Comparison of ENCODE assay signal across 12 cellular contexts in the genomic region with DNA sequence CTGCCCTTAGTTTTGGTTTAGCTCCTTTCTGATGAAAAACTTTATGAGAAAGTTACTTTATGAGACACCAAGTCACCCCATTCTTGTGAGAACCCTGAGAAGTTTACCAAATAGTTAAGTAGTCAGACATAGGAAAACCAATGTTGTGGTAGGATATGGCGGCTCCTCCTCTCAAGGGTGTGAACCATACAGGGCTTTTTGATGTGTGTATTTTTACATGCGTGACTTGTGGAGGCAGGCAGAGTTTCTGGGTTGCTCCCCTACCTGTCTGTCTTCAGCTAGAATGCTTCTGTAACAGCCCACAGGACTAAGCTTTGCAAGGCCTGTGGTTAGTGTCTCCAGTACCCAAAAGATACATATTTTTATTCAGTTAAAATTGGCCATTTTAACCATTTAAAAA. TPM values are rescaled to one million over a fixed set of nuclear protein-coding genes. Genes with fewer than 3 reads are reported as not detected.
A peak's percentile ranks its signal among the peaks of the same experiment; 100 is the strongest.
DNase-seq lines count a peak whose midpoint lies in the region; ATAC-seq and TF ChIP-seq lines count a peak whose summit lies in the region.
"Had no signal": no experiment of that assay in that cellular context is flagged by ENCODE, and none has a peak within 500 bp of the region (broad histone marks: within the 10 kb centered on the region; RNA-seq: fewer than 3 reads in every experiment).

No MANE protein-coding gene starts in this region.

- H3K36me3 ChIP-seq in vagina (no peaks in the 10 kb centered on the region), H7 (replicated peaks; ENCODE audit: control insufficient read depth, insufficient read depth, low read length) (no peaks in the 10 kb centered on the region)

- CTCF ChIA-PET in T-cell (lab: Charles Lee) = interaction anchor here (0.6 to 1.8 kb wide), 13 partner anchors 13 to 430 kb away, joined by 3 to 16 read pairs (median 5); partner anchors contain the start of genes GPR18 (in 1 of the 2) and UBAC2 (in 1 of the 2)

- H3K4me1 ChIP-seq in vagina = peaks cover 53% of the 10 kb centered on the region

- H3K27me3 Mint-ChIP-seq in T-cell = no peaks in the 10 kb centered on the region

- TF ChIP-seq CTCF in vagina (IDR thresholded peaks at IDR 0.05) = no peak

- TF ChIP-seq POLR2A in vagina (IDR thresholded peaks at IDR 0.05) = no peak

- H3K9me3 Mint-ChIP-seq in T-cell = peaks cover 0 to 7% (median 5%) of the 10 kb centered on the region in 3 donors

- H3K27ac Mint-ChIP-seq in T-cell = peak overlapping the region; percentile 96 to 99

- peak overlapping the region; percentile 68 to 93 (median 80) for H3K4me3 Mint-ChIP-seq in T-cell

- peak; percentile 80 to 86 (median 85) for ATAC-seq in T-cell (replicated peaks in 1 of 4)
- peak; percentile 50 for ATAC-seq in stimulated activated naive CD8-positive, alpha-beta T cell treated with anti-CD3 and anti-CD28 coated beads, Interleukin-15, Interleukin-2, amounts not matched to agents 100 U/mL and 50 U/mL, for 24 hours
- ATAC-seq: A549 had no signal

- peak overlapping the region; percentile 53 for H3K27ac ChIP-seq in caudate nucleus (ENCODE audit: low read depth, low read length)
- no peak overlapping the region for H3K27ac ChIP-seq in vagina
- H3K27ac ChIP-seq: A549 had no signal

- intact Hi-C loops in vagina (cut with DNase I) = no loop called here

- POLR2A ChIA-PET in T-cell (lab: Charles Lee) = interaction anchor here (0.6 to 1.6 kb wide), 11 partner anchors 12 to 218 kb away, joined by 3 to 21 read pairs (median 3); partner anchors contain the start of gene GPR18 (in 1 of the 2)

- DNase-seq in activated CD4-positive, CD25-positive, alpha-beta regulatory T cell treated with anti-CD3 and anti-CD28 coated beads, Interleukin-2, amount 50 U/mL, for 16 hours (ENCODE audit: low read depth, low spot score) = peak; percentile 40
- DNase-seq in activated CD4-positive, CD25-positive, alpha-beta regulatory T cell treated with anti-CD3 and anti-CD28 coated beads, Interleukin-2, amount 50 U/mL, for 72 hours = no peak
- peak; percentile 39 to 85 (median 69) for DNase-seq in T-cell
- DNase-seq in caudate nucleus (lab: John Stamatoyannopoulos, UW) = no peak
- peak; percentile 38 for DNase-seq in stimulated activated naive CD8-positive, alpha-beta T cell treated with anti-CD3 and anti-CD28 coated beads, Interleukin-15, Interleukin-2, amounts not matched to agents 100 U/mL and 50 U/mL, for 24 hours
- DNase-seq in NCI-H345 (lab: John Stamatoyannopoulos, UW) = no peak
- DNase-seq in vagina (ENCODE audit: extremely low spot score in 2 of 2) = no peak
- DNase-seq in H7 = no peak
- DNase-seq: GOT3 had no signal

- H3K4me3 ChIP-seq in vagina (no peak overlapping the region), H7 (ENCODE audit: insufficient read depth, low read depth, low read length) (no peak overlapping the region)
- H3K4me3 ChIP-seq: A549 had no signal

- H3K9me3 ChIP-seq in vagina = no peaks in the 10 kb centered on the region
- H3K9me3 ChIP-seq: A549 had no signal

- H3K27me3 ChIP-seq in vagina (no peaks in the 10 kb centered on the region), H7 (ENCODE audit: control insufficient read depth, insufficient read depth, low read length) (no peaks in the 10 kb centered on the region)

- H3K4me1 Mint-ChIP-seq in T-cell = peaks cover 90 to 93% (median 90%) of the 10 kb centered on the region in 3 donors

- H3K36me3 Mint-ChIP-seq in T-cell = peaks cover 25% of the 10 kb centered on the region

RNA-seq across cellular contexts. Expression of gene UBAC2, which starts 18.3 kb away (rescaled TPM):
- total RNA-seq in T-cell (10 to 100 TPM; 83.3 to 99.3 (median 84.9) TPM), vagina (57.7 TPM)
- 56.9 and 67.4 TPM in 2 replicates for total RNA-seq in H7 (2014; rRNA removed; shearing (Covaris generic))

RNA-seq across cellular contexts. Expression of gene GPR18, which starts 39.2 kb away (rescaled TPM):
- 10 to 100 TPM; 15.2 to 26.7 (median 16.7) TPM for total RNA-seq in T-cell
- not detected for total RNA-seq in vagina
- total RNA-seq in H7 (2014; rRNA removed; shearing (Covaris generic)) = 0.10 TPM in 1 of 2 replicates, not detected in the other
- total RNA-seq: bronchial epithelial cell, kidney epithelial cell had no signal

Comparison
In these comparisons a context has a peak if more than half of its experiments do, and no peak if none do; other contexts are left out.
1. DNase-seq: peak in activated CD4-positive, CD25-positive, alpha-beta regulatory T cell treated with anti-CD3 and anti-CD28 coated beads, Interleukin-2, amount 50 U/mL, for 16 hours (single experiment), T-cell (34 of 34) and stimulated activated naive CD8-positive, alpha-beta T cell treated with anti-CD3 and anti-CD28 coated beads, Interleukin-15, Interleukin-2, amounts not matched to agents 100 U/mL and 50 U/mL, for 24 hours (single experiment); none in activated CD4-positive, CD25-positive, alpha-beta regulatory T cell treated with anti-CD3 and anti-CD28 coated beads, Interleukin-2, amount 50 U/mL, for 72 hours (single experiment), caudate nucleus (0 of 61), NCI-H345 (single experiment), vagina (0 of 2) and H7 (single experiment).
2. RNA of gene GPR18, which starts 39.2 kb away (total RNA-seq): 15.2 to 26.7 TPM in T-cell; 0.10 TPM in H7 and not detected in vagina (single experiment); every median in the first group is over 10 times any median in the second.